31 cellular contexts compared by ENCODE assay signal in the genomic region with DNA sequence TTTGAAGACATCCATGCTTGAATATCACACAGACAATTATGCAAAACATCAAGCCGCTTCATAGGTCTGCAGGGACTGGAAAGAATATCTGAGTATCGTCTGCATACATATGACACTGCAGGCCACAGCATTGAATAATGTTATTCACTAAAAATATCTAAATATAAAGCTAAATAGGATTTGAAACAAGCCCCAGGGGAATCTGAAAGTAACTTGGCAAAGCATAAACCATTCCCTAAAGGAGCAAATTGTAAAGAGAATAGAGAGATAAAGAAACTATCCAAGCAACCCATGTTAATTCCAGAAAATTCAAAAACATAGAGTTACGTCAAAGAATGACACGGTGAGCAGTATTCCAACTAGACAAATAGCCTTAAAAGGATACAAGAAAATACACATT.
"Had no signal": no experiment of that assay in that cellular context is flagged by ENCODE, and none has a peak within 500 bp of the region (broad histone marks: within the 10 kb centered on the region; RNA-seq: fewer than 3 reads in every experiment).

No MANE protein-coding gene starts in this region.

- ATAC-seq: activated CD4-positive, CD25-positive, alpha-beta regulatory T cell treated with anti-CD3 and anti-CD28 coated beads, Interleukin-2, amount 50 U/mL, for 24 hours; activated CD8-positive, alpha-beta memory T cell treated with anti-CD3 and anti-CD28 coated beads, Interleukin-2, amount 10 ng/mL, durations not matched to agents 7 days and 5 days; activated CD8-positive, alpha-beta T cell treated with anti-CD3 and anti-CD28 coated beads, Interleukin-2, amount 10 ng/mL, durations not matched to agents 7 days and 5 days; activated naive CD8-positive, alpha-beta T cell treated with anti-CD3 and anti-CD28 coated beads, Interleukin-2, amount 50 U/mL, for 24 hours; body of pancreas; effector memory CD8-positive, alpha-beta T cell; foreskin keratinocyte; gastroesophageal sphincter; heart right ventricle had no signal

- H3K27ac ChIP-seq: adrenal gland, body of pancreas, esophagus muscularis mucosa, foreskin keratinocyte, gastroesophageal sphincter, heart right ventricle, hepatocyte, WERI-Rb-1 had no signal

- H3K4me2 ChIP-seq: hepatocyte had no signal

- H3K27me3 ChIP-seq: adrenal gland, body of pancreas, esophagus muscularis mucosa, foreskin keratinocyte, gastroesophageal sphincter, heart right ventricle, hepatocyte had no signal

- H3K4me3 ChIP-seq: adrenal gland, body of pancreas, esophagus muscularis mucosa, gastroesophageal sphincter, heart right ventricle, hepatocyte had no signal

- FAIRE-seq: colon had no signal

- H3K4me1 ChIP-seq: adrenal gland, body of pancreas, esophagus muscularis mucosa, foreskin keratinocyte, gastroesophageal sphincter, heart right ventricle had no signal

- H3K79me2 ChIP-seq: hepatocyte had no signal

- H3K9me3 ChIP-seq: adrenal gland, body of pancreas, esophagus muscularis mucosa, gastroesophageal sphincter, heart right ventricle had no signal

- DNase-seq: activated B cell treated with CpG ODN at 0.5 μM for 24 hours; activated CD4-positive, alpha-beta memory T cell treated with anti-CD3 and anti-CD28 coated beads for 36 hours; activated CD4-positive, alpha-beta T cell treated with anti-CD3 and anti-CD28 coated beads, Interleukin-2, amount 10 ng/mL, durations not matched to agents 24 days and 14 days; activated CD8-positive, alpha-beta memory T cell treated with anti-CD3 and anti-CD28 coated beads, Interleukin-2, amount 10 ng/mL, durations not matched to agents 7 days and 5 days; activated CD8-positive, alpha-beta memory T cell treated with anti-CD3 and anti-CD28 coated beads, Interleukin-2, amount 50 U/mL, for 4 hours; activated CD8-positive, alpha-beta T cell treated with anti-CD3 and anti-CD28 coated beads, Interleukin-2, amount 10 ng/mL, durations not matched to agents 7 days and 5 days; activated effector memory CD4-positive, alpha-beta T cell treated with anti-CD3 and anti-CD28 coated beads, Interleukin-2, amount 50 U/mL, for 16 hours; activated naive CD4-positive, alpha-beta T cell treated with anti-CD3 and anti-CD28 coated beads for 36 hours; activated naive CD8-positive, alpha-beta T cell treated with anti-CD3 and anti-CD28 coated beads for 36 hours; activated naive CD8-positive, alpha-beta T cell treated with anti-CD3 and anti-CD28 coated beads, Interleukin-2, amount 50 U/mL, for 24 hours; activated T-cell treated with anti-CD3 and anti-CD28 coated beads, Interleukin-2, amount 50 U/mL, for 1 hour; activated T-cell treated with anti-CD3 and anti-CD28 coated beads, Interleukin-2, amount 50 U/mL, for 48 hours; adrenal gland; amygdala; aorta; body of pancreas; caudate nucleus; cortex of kidney; dermis blood vessel endothelial cell; effector CD4-positive, alpha-beta T cell; effector memory CD8-positive, alpha-beta T cell; erythroblast; foreskin keratinocyte; heart right ventricle; T1000; WERI-Rb-1 had no signal

- H3K36me3 ChIP-seq: adrenal gland, esophagus muscularis mucosa, gastroesophageal sphincter, heart right ventricle, WERI-Rb-1 had no signal
